ENCODE assay signal across 8 cellular contexts in the genomic region with DNA sequence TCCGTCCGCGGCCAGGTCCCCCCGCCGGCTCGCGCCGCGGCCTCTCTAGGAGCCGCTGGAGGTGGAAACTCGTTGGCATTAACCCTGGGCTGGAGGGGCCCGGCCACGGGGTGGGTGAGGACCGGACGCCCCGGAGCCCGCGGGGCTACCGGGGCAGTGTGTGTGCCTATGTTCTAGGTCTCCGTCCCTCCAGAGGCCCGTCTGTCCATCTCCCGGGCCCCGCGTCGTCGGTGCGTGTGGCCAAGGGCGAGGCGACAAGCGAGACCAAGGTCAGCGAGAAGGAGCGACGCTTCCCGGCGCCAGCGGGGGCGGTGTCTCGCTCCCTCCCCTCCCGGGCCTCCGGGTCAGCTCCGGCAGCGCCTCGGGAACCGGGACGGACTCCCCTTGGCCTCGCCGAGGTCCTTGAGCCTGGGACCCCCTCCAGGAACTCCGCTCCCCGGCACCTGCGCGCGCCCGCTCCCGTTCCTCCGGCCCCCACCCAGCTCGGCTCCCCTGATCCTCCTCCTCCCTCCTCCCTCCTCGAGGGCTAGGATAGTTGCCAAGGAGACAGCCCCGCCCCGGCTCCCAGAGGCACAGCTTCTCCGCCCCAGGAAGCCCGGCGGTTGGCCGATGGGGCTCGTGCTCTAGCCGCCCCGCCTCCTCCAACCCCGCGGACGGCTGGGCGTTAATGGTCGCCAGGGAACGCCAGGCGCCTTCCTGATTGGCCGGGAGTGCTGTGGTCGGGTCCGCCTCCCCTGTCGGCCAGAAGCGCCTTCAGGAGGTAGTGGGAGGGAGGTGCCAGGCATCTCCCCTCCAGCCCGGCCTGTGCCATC. TPM values are rescaled to one million over a fixed set of nuclear protein-coding genes. Genes with fewer than 3 reads are reported as not detected.
DNase-seq lines count a peak whose midpoint lies in the region; ATAC-seq and TF ChIP-seq lines count a peak whose summit lies in the region.

No MANE protein-coding gene starts in this region.

- intact Hi-C loops in Panc1 (cut with micrococcal nuclease; ENCODE audit: unreplicated experiment) (loop anchor here (10.0 kb wide), 1 partner anchor 82 kb away; the partner anchor contains the start of gene SEPHS2), esophagus muscularis mucosa (cut with DNase I) (loop anchor here (2.0 kb wide), 1 partner anchor 80 kb away; no protein-coding TSS in a partner anchor)

- H3K9me3 ChIP-seq in DOHH2 (ENCODE audit: control insufficient read depth, insufficient read depth, low read length) (no peaks in the 10 kb centered on the region), Panc1 (ENCODE audit: control insufficient read depth, insufficient read depth, low read depth, low read length) (no peaks in the 10 kb centered on the region), esophagus muscularis mucosa (no peaks in the 10 kb centered on the region)

- CTCF ChIA-PET in Panc1 (lab: Charles Lee) = interaction anchor here (0.5 kb wide), 1 partner anchor 78 kb away, joined by 3 read pairs; no protein-coding TSS in a partner anchor

- H3K4me1 ChIP-seq in DOHH2 (ENCODE audit: control insufficient read depth, low read length) (peaks cover 26% of the 10 kb centered on the region), KMS-11 (ENCODE audit: low read depth, poor library complexity, severe bottlenecking) (peaks cover 13% of the 10 kb centered on the region), Panc1 (ENCODE audit: control insufficient read depth, insufficient read depth, low read length) (peaks cover 17% of the 10 kb centered on the region), esophagus muscularis mucosa (peaks cover 18 to 45% (median 34%) of the 10 kb centered on the region in 4 donors)

- H3K4me2 ChIP-seq in DOHH2 (ENCODE audit: low read length) (peak overlapping the region; percentile 88), KMS-11 (peak overlapping the region; percentile 77)

- peaks cover 25% of the 10 kb centered on the region for H3F3A ChIP-seq in DOHH2 (ENCODE audit: control insufficient read depth, insufficient read depth)

- H4K20me1 ChIP-seq in DOHH2 (ENCODE audit: control insufficient read depth, insufficient read depth, low read depth, low read length) = no peaks in the 10 kb centered on the region
- H4K20me1 ChIP-seq in KMS-11 (ENCODE audit: insufficient read depth) = no peaks in the 10 kb centered on the region

- H3K27ac ChIP-seq in DOHH2 (ENCODE audit: low read depth, low read length) = peak overlapping the region; percentile 82
- H3K27ac ChIP-seq in KMS-11 = peak overlapping the region; percentile 91
- peak overlapping the region; percentile 97 for H3K27ac ChIP-seq in Panc1 (ENCODE audit: low read length)
- H3K27ac ChIP-seq in esophagus muscularis mucosa (replicated peaks in 1 of 4) = peak overlapping the region; percentile 97 to 98 (median 98)

- H3K4me3 Mint-ChIP-seq in activated T-cell treated with anti-CD3 and anti-CD28 coated beads, Interleukin-2, amount 50 U/mL, for 72 hours = peak overlapping the region; percentile 78 to 86

- TF ChIP-seq EP300 in esophagus muscularis mucosa (IDR thresholded peaks at IDR 0.05) = no peak

- TF ChIP-seq POLR2A in esophagus muscularis mucosa (IDR thresholded peaks at IDR 0.05; ENCODE audit: low read depth) = peak; percentile 71

- H3K79me2 ChIP-seq in DOHH2 (ENCODE audit: control insufficient read depth, low read length) = peaks cover 4% of the 10 kb centered on the region; the same call in 1 of the 2 replicates
- no peaks in the 10 kb centered on the region for H3K79me2 ChIP-seq in KMS-11 (ENCODE audit: insufficient read depth, low read depth)

- peak; percentile 82 for DNase-seq in Panc1 (ENCODE audit: low read depth, low spot score)
- DNase-seq in activated T-cell treated with anti-CD3 and anti-CD28 coated beads, Interleukin-2, amount 50 U/mL, for 72 hours = peak; percentile 95 to 97
- DNase-seq in esophagus muscularis mucosa (ENCODE audit: extremely low spot score) = peak; percentile 98
- DNase-seq in myocyte (ENCODE audit: low read depth) = peak; percentile 99
- DNase-seq in stimulated activated CD8-positive, alpha-beta memory T cell treated with anti-CD3 and anti-CD28 coated beads, Interleukin-7, amount 100 ng/mL, for 4 hours (ENCODE audit: low read depth in 2 of 2) = peak; percentile 75 to 89

- H3K4me3 ChIP-seq in DOHH2 (ENCODE audit: low read length) (peak overlapping the region; percentile 70), KMS-11 (IDR thresholded peaks at IDR 0.05; ENCODE audit: insufficient read depth, low read depth, low read length) (no peak overlapping the region), Panc1 (ENCODE audit: low read depth in 2 of 2, low read length in 2 of 2) (peak overlapping the region; percentile 69 to 74), esophagus muscularis mucosa (peak overlapping the region; percentile 70 to 83 (median 82))

- BruUV-seq in Panc1 (replicated peaks; lab: Mats Ljungman, UMichigan) = no TSS peak

- peak overlapping the region; percentile 82 for H2AFZ ChIP-seq in KMS-11 (ENCODE audit: low read depth)

- H3K9me2 ChIP-seq in DOHH2 (replicated peaks; ENCODE audit: control insufficient read depth, low read length) = no peaks in the 10 kb centered on the region

- under 1% methylated on average over 26 of the region's 79 CpGs for WGBS in esophagus muscularis mucosa

- TF ChIP-seq CTCF in DOHH2 (IDR thresholded peaks at IDR 0.05; ENCODE audit: low read depth, low read length, poor library complexity, severe bottlenecking) (peak; percentile 41), KMS-11 (conservative IDR thresholded peaks at IDR 0.05; ENCODE audit: low read depth, low read length) (peak; percentile 32; the same call in 1 of the 2 replicates), Panc1 (IDR thresholded peaks at IDR 0.05) (no peak), esophagus muscularis mucosa (IDR thresholded peaks at IDR 0.05) (peak in 2 of 3 experiments; percentile 20 to 44)

- H3K9me3 Mint-ChIP-seq in activated T-cell treated with anti-CD3 and anti-CD28 coated beads, Interleukin-2, amount 50 U/mL, for 72 hours = no peaks in the 10 kb centered on the region

- H3K36me3 ChIP-seq in DOHH2 (ENCODE audit: control insufficient read depth, low read length) (peaks cover 19% of the 10 kb centered on the region), KMS-11 (ENCODE audit: insufficient read depth) (no peaks in the 10 kb centered on the region), Panc1 (ENCODE audit: control insufficient read depth, insufficient read depth, low read length) (no peaks in the 10 kb centered on the region), esophagus muscularis mucosa (peaks cover 3 to 29% (median 21%) of the 10 kb centered on the region in 4 donors)

- peak overlapping the region; percentile 94 for H3K9ac ChIP-seq in KMS-11

- peak overlapping the region; percentile 22 for H3K27ac Mint-ChIP-seq in activated T-cell treated with anti-CD3 and anti-CD28 coated beads, Interleukin-2, amount 50 U/mL, for 72 hours

- peak; percentile 77 for ATAC-seq in GM21737 (IDR thresholded peaks at IDR 0.05; ENCODE audit: unreplicated experiment)
- ATAC-seq in Panc1 = peak; percentile 95
- peak; percentile 81 to 82 for ATAC-seq in activated T-cell treated with anti-CD3 and anti-CD28 coated beads, Interleukin-2, amount 50 U/mL, for 72 hours (replicated peaks in 1 of 2)

- H3K27me3 Mint-ChIP-seq in activated T-cell treated with anti-CD3 and anti-CD28 coated beads, Interleukin-2, amount 50 U/mL, for 72 hours (ENCODE audit: low read depth) = no peaks in the 10 kb centered on the region

- POLR2A ChIA-PET in Panc1 (lab: Charles Lee) = no interaction called here

- H3K27me3 ChIP-seq in DOHH2 (ENCODE audit: control insufficient read depth, low read length) = no peaks in the 10 kb centered on the region
- no peaks in the 10 kb centered on the region for H3K27me3 ChIP-seq in KMS-11 (ENCODE audit: insufficient read depth, low read depth)
- H3K27me3 ChIP-seq in Panc1 (ENCODE audit: control insufficient read depth, insufficient read depth, low read length) = no peaks in the 10 kb centered on the region
- H3K27me3 ChIP-seq in esophagus muscularis mucosa = no peaks in the 10 kb centered on the region

- H3K36me3 Mint-ChIP-seq in activated T-cell treated with anti-CD3 and anti-CD28 coated beads, Interleukin-2, amount 50 U/mL, for 72 hours (ENCODE audit: insufficient read depth in 2 of 2) = peaks cover 2 to 8% of the 10 kb centered on the region in 2 donors

- in situ Hi-C loops in Panc1 (cut with HindIII; ENCODE audit: low pct_unique_long_range_greater_than_20kb, low sequenced_read_pairs) = no loop called here

- peaks cover 52% of the 10 kb centered on the region for H3K4me1 Mint-ChIP-seq in activated T-cell treated with anti-CD3 and anti-CD28 coated beads, Interleukin-2, amount 50 U/mL, for 72 hours (ENCODE audit: low read depth)

RNA-seq across cellular contexts. Expression of gene ZNF768, which starts 0.7 kb away (rescaled TPM):
- 68.3 TPM for total RNA-seq in Panc1 (2021; ENCODE audit: unreplicated experiment)
- polyA plus RNA-seq in Panc1 (2012; ENCODE audit: insufficient read length) = 81.2 TPM
- total RNA-seq in activated T-cell treated with anti-CD3 and anti-CD28 coated beads, Interleukin-2, amount 50 U/mL, for 72 hours = 10 to 100 TPM; 21.0 to 22.5 TPM
- 10 to 100 TPM; 46.9 to 91.5 (median 64.0) TPM for total RNA-seq in esophagus muscularis mucosa
- 38.4 and 56.8 TPM in 2 replicates for total RNA-seq in myocyte
- polyA plus RNA-seq in myocyte (2012) = 25.5 TPM

RNA-seq across cellular contexts. Expression of gene ZNF747, which starts 7.6 kb away (rescaled TPM):
- total RNA-seq in Panc1 (2021; ENCODE audit: unreplicated experiment) (10.9 TPM), esophagus muscularis mucosa (10 to 100 TPM; 15.2 to 29.6 (median 22.3) TPM), myocyte (11.9 and 14.0 TPM in 2 replicates)
- polyA plus RNA-seq in Panc1 (2012; ENCODE audit: insufficient read length) = 7.3 TPM
- total RNA-seq in activated T-cell treated with anti-CD3 and anti-CD28 coated beads, Interleukin-2, amount 50 U/mL, for 72 hours = 1 to 10 TPM; 8.3 to 9.2 TPM
- polyA plus RNA-seq in myocyte (2012) = 7.6 TPM

RNA-seq across cellular contexts. Expression of gene ZNF764, which starts 31.1 kb away (rescaled TPM):
- total RNA-seq in Panc1 (2021; ENCODE audit: unreplicated experiment) (16.7 TPM), esophagus muscularis mucosa (10 to 100 TPM in 3 of 4 donors, 1 to 10 TPM in 1; 8.7 to 14.0 (median 11.3) TPM), myocyte (8.4 and 9.0 TPM in 2 replicates)
- 12.4 TPM for polyA plus RNA-seq in Panc1 (2012; ENCODE audit: insufficient read length)
- 10 to 100 TPM; 10.7 to 12.7 TPM for total RNA-seq in activated T-cell treated with anti-CD3 and anti-CD28 coated beads, Interleukin-2, amount 50 U/mL, for 72 hours
- 4.6 TPM for polyA plus RNA-seq in myocyte (2012)

RNA-seq across cellular contexts. Expression of gene ZNF688, which starts 44.5 kb away (rescaled TPM):
- 7.7 TPM for total RNA-seq in Panc1 (2021; ENCODE audit: unreplicated experiment)
- 9.9 TPM for polyA plus RNA-seq in Panc1 (2012; ENCODE audit: insufficient read length)
- total RNA-seq in activated T-cell treated with anti-CD3 and anti-CD28 coated beads, Interleukin-2, amount 50 U/mL, for 72 hours = 10 to 100 TPM; 14.5 TPM
- 10 to 100 TPM; 17.6 to 33.4 (median 23.5) TPM for total RNA-seq in esophagus muscularis mucosa
- 7.4 and 8.7 TPM in 2 replicates for total RNA-seq in myocyte
- polyA plus RNA-seq in myocyte (2012) = 12.1 TPM

RNA-seq across cellular contexts. Expression of gene ITGAL, which starts 54.5 kb away (rescaled TPM):
- 0.54 TPM for total RNA-seq in Panc1 (2021; ENCODE audit: unreplicated experiment)
- polyA plus RNA-seq in Panc1 (2012; ENCODE audit: insufficient read length) = not detected
- 100 to 1,000 TPM; 517 to 673 TPM for total RNA-seq in activated T-cell treated with anti-CD3 and anti-CD28 coated beads, Interleukin-2, amount 50 U/mL, for 72 hours
- 1 to 10 TPM; 1.5 to 2.7 (median 2.5) TPM for total RNA-seq in esophagus muscularis mucosa
- total RNA-seq in myocyte = not detected in 2 replicates
- not detected for polyA plus RNA-seq in myocyte (2012)
